Comparison of ENCODE assay signal across 2 cellular contexts in the genomic region with DNA sequence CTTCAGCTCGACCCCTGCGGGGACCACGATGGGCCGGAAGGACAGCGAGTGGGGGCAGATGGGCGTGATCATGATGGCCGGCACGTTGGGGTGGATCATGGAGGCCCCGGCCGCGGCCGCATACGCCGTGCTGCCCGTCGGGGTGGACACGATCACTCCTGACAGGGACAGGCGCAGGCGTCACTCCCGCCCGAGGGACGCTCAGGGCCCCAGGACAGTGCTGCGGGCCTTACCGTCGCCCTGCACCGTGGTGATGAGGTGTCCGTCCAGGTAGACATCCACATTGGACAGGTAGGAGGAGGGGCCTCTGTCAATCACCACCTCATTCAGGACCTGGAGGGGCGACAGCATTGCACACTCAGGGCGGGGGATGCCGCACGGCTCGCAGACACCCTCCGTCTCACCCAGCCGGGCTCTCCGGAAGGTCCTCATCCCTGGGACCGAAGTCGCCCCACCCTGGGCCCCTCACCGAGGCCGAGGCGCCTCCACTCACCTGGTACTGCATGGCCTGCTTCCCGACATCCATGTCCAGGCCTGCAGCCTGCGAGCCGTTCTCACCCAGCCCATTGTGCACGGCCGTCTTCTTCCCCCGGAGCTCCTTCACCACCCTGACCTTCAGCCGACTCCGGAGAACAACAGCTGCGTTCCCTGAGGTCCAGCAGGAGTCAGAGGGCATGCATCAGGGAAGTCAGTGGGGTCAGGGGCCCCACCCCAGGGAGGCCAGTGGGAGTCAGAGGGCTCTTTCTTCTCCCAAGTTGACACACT.
TF ChIP-seq lines count a peak whose summit lies in the region.

No MANE protein-coding gene starts in this region.

TF ChIP-seq in GM12878, 131 proteins besides CTCF, POLR2A, EP300 and RAD21:
- TF ChIP-seq TCF3 (IDR thresholded peaks at IDR 0.05; ENCODE audit: borderline replicate concordance, insufficient read depth, low read depth, low read length) (no peak), CHD2 (IDR thresholded peaks at IDR 0.05; ENCODE audit: borderline replicate concordance, low read depth, low read length) (no peak), NFYA (IDR thresholded peaks at IDR 0.05; ENCODE audit: borderline replicate concordance, low read depth, low read length) (no peak), KAT2A (conservative IDR thresholded peaks at IDR 0.05; ENCODE audit: control insufficient read depth, low read depth, low read length) (no peak), MYC (IDR thresholded peaks at IDR 0.05; ENCODE audit: insufficient read depth, insufficient read length, insufficient replicate concordance, low read length, severe bottlenecking) (no peak), ZBED1 (IDR thresholded peaks at IDR 0.05; ENCODE audit: borderline replicate concordance) (no peak), MTA2 (IDR thresholded peaks at IDR 0.05; ENCODE audit: low read depth) (no peak), TAF1 (IDR thresholded peaks at IDR 0.05; ENCODE audit: borderline replicate concordance, low read depth, low read length) (no peak), PAX8 (IDR thresholded peaks at IDR 0.05) (no peak), CHD1 (IDR thresholded peaks at IDR 0.05; ENCODE audit: low read depth, low read length) (no peak), STAT1 (conservative IDR thresholded peaks at IDR 0.05) (no peak), ZNF217 (IDR thresholded peaks at IDR 0.05) (no peak), SUZ12 (IDR thresholded peaks at IDR 0.05; ENCODE audit: unreplicated experiment) (no peak)

TF ChIP-seq in HepG2, 621 proteins besides CTCF, POLR2A, EP300 and RAD21:
- no peak for TF ChIP-seq ZNF644 (CRISPR knock-in tag; IDR thresholded peaks at IDR 0.05; ENCODE audit: low read depth)
- peak; percentile 79 for TF ChIP-seq AGO2 (optimal IDR thresholded peaks at IDR 0.05; ENCODE audit: low read depth, low read length)
